ENCODE assay signal across 19 cellular contexts in genomic region chr20:38111366-38112232, GRCh38. TPM values are rescaled to one million over a fixed set of nuclear protein-coding genes. Genes with fewer than 3 reads are reported as not detected.
DNase-seq lines count a peak whose midpoint lies in the region; ATAC-seq and TF ChIP-seq lines count a peak whose summit lies in the region.
"Had no signal": no experiment of that assay in that cellular context is flagged by ENCODE, and none has a peak within 500 bp of the region (broad histone marks: within the 10 kb centered on the region; RNA-seq: fewer than 3 reads in every experiment).

No MANE protein-coding gene starts in this region.

- no peaks in the 10 kb centered on the region for H3K79me2 ChIP-seq in neural progenitor cell (ENCODE audit: low read depth)

- peaks cover under 1% of the 10 kb centered on the region; the same call in 1 of the 2 replicates for H3K36me3 Mint-ChIP-seq in HFFc6 (ENCODE audit: low read depth)
- no peaks in the 10 kb centered on the region for H3K36me3 Mint-ChIP-seq in neural progenitor cell

- no peaks in the 10 kb centered on the region for H3K27me3 ChIP-seq in neural progenitor cell
- H3K27me3 ChIP-seq: gastroesophageal sphincter had no signal

- H3K4me1 Mint-ChIP-seq in HFFc6 (ENCODE audit: low read depth), result peaks cover 68% of the 10 kb centered on the region
- H3K4me1 Mint-ChIP-seq in neural progenitor cell, result peaks cover 7% of the 10 kb centered on the region
- H3K4me1 Mint-ChIP-seq: activated T-helper 17 cell treated with anti-CD3 and anti-CD28 coated beads, Interleukin-2, amount 50 U/mL, for 72 hours had no signal

- H3K27me3 Mint-ChIP-seq in HFFc6 (ENCODE audit: insufficient read depth), result no peaks in the 10 kb centered on the region
- peaks cover 9% of the 10 kb centered on the region for H3K27me3 Mint-ChIP-seq in neural progenitor cell (ENCODE audit: insufficient read depth, low read depth)
- H3K27me3 Mint-ChIP-seq: activated T-helper 17 cell treated with anti-CD3 and anti-CD28 coated beads, Interleukin-2, amount 50 U/mL, for 72 hours had no signal

- H3K27ac ChIP-seq in C4-2B (peak overlapping the region; percentile 89), coronary artery (peak overlapping the region; percentile 77 to 92), neural progenitor cell (no peak overlapping the region)
- H3K27ac ChIP-seq: SK-N-MC had no signal

- peaks cover under 1% of the 10 kb centered on the region; the same call in 1 of the 2 replicates for H3K9me3 Mint-ChIP-seq in HFFc6
- H3K9me3 Mint-ChIP-seq in neural progenitor cell, result no peaks in the 10 kb centered on the region
- H3K9me3 Mint-ChIP-seq: activated T-helper 17 cell treated with anti-CD3 and anti-CD28 coated beads, Interleukin-2, amount 50 U/mL, for 72 hours had no signal

- no peak overlapping the region for H3K4me2 ChIP-seq in neural progenitor cell

- no peaks in the 10 kb centered on the region for H4K20me1 ChIP-seq in neural progenitor cell (ENCODE audit: low read depth)

- H3K27ac Mint-ChIP-seq in HFFc6, result peak overlapping the region; percentile 42; the same call in 1 of the 2 replicates
- peak overlapping the region; percentile 17 for H3K27ac Mint-ChIP-seq in neural progenitor cell
- H3K27ac Mint-ChIP-seq: activated T-helper 17 cell treated with anti-CD3 and anti-CD28 coated beads, Interleukin-2, amount 50 U/mL, for 72 hours had no signal

- TF ChIP-seq CTCF in C4-2B (conservative IDR thresholded peaks at IDR 0.05), result no peak
- TF ChIP-seq CTCF in HFFc6 (IDR thresholded peaks at IDR 0.05), result no peak
- no peak for TF ChIP-seq CTCF in coronary artery (IDR thresholded peaks at IDR 0.05)
- no peak for TF ChIP-seq CTCF in neural progenitor cell (IDR thresholded peaks at IDR 0.05)

- H3K9me3 ChIP-seq in neural progenitor cell (ENCODE audit: low read depth), result no peaks in the 10 kb centered on the region
- H3K9me3 ChIP-seq: gastroesophageal sphincter had no signal

- H3F3A ChIP-seq in neural progenitor cell (ENCODE audit: low read depth), result no peaks in the 10 kb centered on the region

- H3K4me3 ChIP-seq in coronary artery (no peak overlapping the region), neural progenitor cell (no peak overlapping the region)
- H3K4me3 ChIP-seq: gastroesophageal sphincter, SK-N-MC had no signal

- H2AFZ ChIP-seq in neural progenitor cell (replicated peaks), result no peak overlapping the region

- H3K4me3 Mint-ChIP-seq in HFFc6 (no peak overlapping the region), neural progenitor cell (no peak overlapping the region)
- H3K4me3 Mint-ChIP-seq: activated T-helper 17 cell treated with anti-CD3 and anti-CD28 coated beads, Interleukin-2, amount 50 U/mL, for 72 hours had no signal

- no peak overlapping the region for H3K9ac ChIP-seq in neural progenitor cell

- DNase-seq in HFFc6 (no peak), coronary artery (ENCODE audit: low spot score) (no peak), neural progenitor cell (ENCODE audit: low spot score) (no peak), NCI-H2107 treated with DMSO at 0.1 percent for 48 hours (lab: John Stamatoyannopoulos, UW; ENCODE audit: unreplicated experiment) (no peak)
- no peak for DNase-seq in NK-92 treated with Interleukin-12 subunit alpha and Interleukin-12 subunit beta, amount 100 ng/mL, for 24 hours (lab: John Stamatoyannopoulos, UW)
- DNase-seq: activated CD4-positive, CD25-positive, alpha-beta regulatory T cell; caudate nucleus; NCI-H1105 treated with DMSO at 0.1 percent for 48 hours; NCI-H2107; NCI-H526; stimulated activated CD4-positive, alpha-beta T cell treated with anti-CD3 and anti-CD28 coated beads, Interleukin-1b, Interleukin-23, amount 100 ng/mL, for 48 hours; stimulated activated naive CD8-positive, alpha-beta T cell treated with anti-CD3 and anti-CD28 coated beads, Interleukin-15, Interleukin-2, amounts not matched to agents 100 U/mL and 50 U/mL, for 24 hours had no signal

- H3K36me3 ChIP-seq in neural progenitor cell, result no peaks in the 10 kb centered on the region
- H3K36me3 ChIP-seq: gastroesophageal sphincter had no signal

- no peaks in the 10 kb centered on the region for H3K4me1 ChIP-seq in neural progenitor cell

- ATAC-seq in HG02798 (IDR thresholded peaks at IDR 0.05; ENCODE audit: poor library complexity, unreplicated experiment) (no peak), HG03280 (IDR thresholded peaks at IDR 0.05; ENCODE audit: unreplicated experiment) (no peak)
- ATAC-seq: activated T-helper 17 cell treated with anti-CD3 and anti-CD28 coated beads, Interleukin-2, amount 50 U/mL, for 72 hours; gastroesophageal sphincter; stimulated activated naive CD8-positive, alpha-beta T cell treated with anti-CD3 and anti-CD28 coated beads, Interleukin-15, Interleukin-2, amounts not matched to agents 100 U/mL and 50 U/mL, for 24 hours had no signal

RNA-seq across cellular contexts. Expression of gene TGM2, which starts 53.5 kb away (rescaled TPM):
- 100 to 1,000 TPM in 5 of 6 experiments, 10 to 100 TPM in 1; 99.6 to 430 (median 111) TPM for total RNA-seq in HFFc6 (2021; fragmentation: NEBNext Ultra II Directional; extraction: Animal tissue kit (Norgen Biotek cat#: 25700))
- total RNA-seq in neural progenitor cell (ENCODE audit: low replicate concordance), result 0.22 and 0.28 TPM in 2 replicates
- total RNA-seq: activated CD8-positive, alpha-beta memory T cell treated with anti-CD3 and anti-CD28 coated beads for 36 hours had no signal

Comparison
In these comparisons a context has a peak if more than half of its experiments do, and no peak if none do; other contexts are left out.
1. RNA of gene TGM2, which starts 53.5 kb away (total RNA-seq): 99.6 to 430 TPM in HFFc6; 0.22 to 0.28 TPM in neural progenitor cell; every median in the first group is over 10 times any median in the second.